Comparison of ENCODE assay signal across 9 cellular contexts in the genomic region with DNA sequence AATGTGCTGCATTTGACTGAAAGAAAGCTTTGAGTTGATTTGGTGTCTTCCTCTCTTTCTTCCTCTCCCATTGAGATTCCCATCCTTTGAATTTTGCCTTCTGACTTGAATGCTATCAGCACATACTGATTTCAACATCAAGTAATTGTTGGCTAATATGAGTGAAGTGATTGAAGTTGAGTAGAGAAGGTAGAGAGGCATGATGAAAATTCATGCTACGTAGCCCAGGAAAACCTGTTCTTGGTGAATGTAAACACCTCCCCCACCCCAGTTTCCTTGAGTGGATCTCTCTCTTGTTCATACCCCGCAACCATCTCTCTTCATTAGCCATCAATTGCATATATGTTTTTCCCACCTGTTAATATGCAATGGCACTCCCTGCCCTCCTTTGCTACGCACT.
"Had no signal": no experiment of that assay in that cellular context is flagged by ENCODE, and none has a peak within 500 bp of the region (broad histone marks: within the 10 kb centered on the region; RNA-seq: fewer than 3 reads in every experiment).

No MANE protein-coding gene starts in this region.

- H3K9me3 ChIP-seq: HAP-1 had no signal

- H3K4me3 Mint-ChIP-seq: GM23338, H9, HFFc6 had no signal

- DNase-seq: GM23248, GOT3, H7, H9, HCEC 1CT, HFFc6 had no signal

- H3K9ac ChIP-seq: GM23248 had no signal

- H3K4me3 ChIP-seq: GM23248, GM23338, HAP-1 had no signal

- H3K4me2 ChIP-seq: GM23338 had no signal

- H2AFZ ChIP-seq: GM23248, GM23338 had no signal

- H3K36me3 ChIP-seq: HAP-1 had no signal

- ATAC-seq: GM23338, HCT116 had no signal

- H3K4me1 ChIP-seq: HAP-1 had no signal

- H3K27ac ChIP-seq: GM23248 had no signal

- H3K27ac Mint-ChIP-seq: GM23338, H9, HFFc6 had no signal

- H3K9me3 Mint-ChIP-seq: GM23338, H9, HFFc6 had no signal
